ENCODE assay signal across 8 cellular contexts in genomic region chr17:35731239-35731931, GRCh38. TPM values are rescaled to one million over a fixed set of nuclear protein-coding genes. Genes with fewer than 3 reads are reported as not detected.
DNase-seq lines count a peak whose midpoint lies in the region; ATAC-seq and TF ChIP-seq lines count a peak whose summit lies in the region.

A gene with protein sequence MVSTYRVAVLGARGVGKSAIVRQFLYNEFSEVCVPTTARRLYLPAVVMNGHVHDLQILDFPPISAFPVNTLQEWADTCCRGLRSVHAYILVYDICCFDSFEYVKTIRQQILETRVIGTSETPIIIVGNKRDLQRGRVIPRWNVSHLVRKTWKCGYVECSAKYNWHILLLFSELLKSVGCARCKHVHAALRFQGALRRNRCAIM (plus strand): TSS chr17:35731639. CDS start chr17:35735185, 3,546 bp downstream.

- peaks cover 3% of the 10 kb centered on the region for H3K27me3 Mint-ChIP-seq in progenitor cell of endocrine pancreas

- DNase-seq in NCI-H2029 (lab: John Stamatoyannopoulos, UW) (peak; percentile 4), NCI-H2029 treated with DMSO at 0.1 percent for 48 hours (lab: John Stamatoyannopoulos, UW) (no peak), SJSA1 (ENCODE audit: low read depth in 1 of 2, low spot score in 2 of 2) (no peak), anterior cingulate cortex (lab: John Stamatoyannopoulos, UW) (peak in 47 of 58 donors; percentile 12 to 75 (median 39)), right atrium auricular region (ENCODE audit: low spot score) (peak; percentile 60), progenitor cell of endocrine pancreas (ENCODE audit: low spot score, unreplicated experiment) (peak; percentile 40), NCI-H2107 treated with DMSO at 0.1 percent for 48 hours (lab: John Stamatoyannopoulos, UW; ENCODE audit: unreplicated experiment) (no peak)

- no peak for ATAC-seq in GM18505 (IDR thresholded peaks at IDR 0.05; ENCODE audit: unreplicated experiment)

- H3K4me1 Mint-ChIP-seq in progenitor cell of endocrine pancreas (ENCODE audit: low read depth), result peaks cover 4% of the 10 kb centered on the region

- H3K27ac Mint-ChIP-seq in progenitor cell of endocrine pancreas, result peak within 1 kb of the TSS; percentile 85

- TF ChIP-seq POLR2A in GM18505 (IDR thresholded peaks at IDR 0.05; ENCODE audit: borderline replicate concordance, extremely low read depth, insufficient read depth, insufficient read length), result no peak

- no peak within 1 kb of the TSS for H3K27ac ChIP-seq in SJSA1
- H3K27ac ChIP-seq in right atrium auricular region, result peak within 1 kb of the TSS; percentile 62 to 85

- TF ChIP-seq CTCF in right atrium auricular region (IDR thresholded peaks at IDR 0.05) (no peak), progenitor cell of endocrine pancreas (IDR thresholded peaks at IDR 0.05; ENCODE audit: unreplicated experiment) (no peak)

- H3K4me1 ChIP-seq in SJSA1 (replicated peaks), result peaks cover 13% of the 10 kb centered on the region
- H3K4me1 ChIP-seq in right atrium auricular region, result peaks cover 0 to 27% of the 10 kb centered on the region in 2 donors

- peak within 1 kb of the TSS; percentile 86 for H3K4me3 Mint-ChIP-seq in progenitor cell of endocrine pancreas (ENCODE audit: low read depth)

- no peaks in the 10 kb centered on the region for H3K9me3 Mint-ChIP-seq in progenitor cell of endocrine pancreas (ENCODE audit: low read depth)

- H3K36me3 ChIP-seq in SJSA1 (peaks cover 15% of the 10 kb centered on the region), right atrium auricular region (no peaks in the 10 kb centered on the region)

- peak within 1 kb of the TSS; percentile 37 for H3K4me3 ChIP-seq in SJSA1
- H3K4me3 ChIP-seq in right atrium auricular region, result peak within 1 kb of the TSS; percentile 55 to 77

- H3K36me3 Mint-ChIP-seq in progenitor cell of endocrine pancreas (ENCODE audit: insufficient read depth), result no peaks in the 10 kb centered on the region

- no peaks in the 10 kb centered on the region; the same call in none of the 2 replicates for H3K27me3 ChIP-seq in SJSA1 (replicated peaks)
- H3K27me3 ChIP-seq in right atrium auricular region, result no peaks in the 10 kb centered on the region

- H3K9me3 ChIP-seq in SJSA1 (replicated peaks), result no peaks in the 10 kb centered on the region
- no peaks in the 10 kb centered on the region for H3K9me3 ChIP-seq in right atrium auricular region

RNA-seq across cellular contexts. Expression of the gene that starts here (rescaled TPM):
- 0.16 and 0.22 TPM in 2 replicates for total RNA-seq in SJSA1 (2014; rRNA removed; shearing (Covaris generic))
- total RNA-seq in right atrium auricular region, result 10 to 100 TPM; 39.2 to 61.9 TPM
- 13.7 and 13.9 TPM in 2 replicates for total RNA-seq in progenitor cell of endocrine pancreas

Comparison
In these comparisons a context has a peak if more than half of its experiments do, and no peak if none do; other contexts are left out.
1. RNA of the gene that starts here (total RNA-seq): 39.2 to 61.9 TPM in right atrium auricular region and 13.7 to 13.9 TPM in progenitor cell of endocrine pancreas; 0.16 to 0.22 TPM in SJSA1; every median in the first group is over 10 times any median in the second.
2. DNase-seq: peak in NCI-H2029 (single experiment), anterior cingulate cortex (47 of 58), right atrium auricular region (single experiment) and progenitor cell of endocrine pancreas (single experiment); none in NCI-H2029 treated with DMSO at 0.1 percent for 48 hours (single experiment), SJSA1 (0 of 2) and NCI-H2107 treated with DMSO at 0.1 percent for 48 hours (single experiment).